Comparison of ENCODE assay signal across 20 cellular contexts in genomic region chrX:43641691-43642090, GRCh38. TPM values are rescaled to one million over a fixed set of nuclear protein-coding genes. Genes with fewer than 3 reads are reported as not detected.
DNase-seq lines count a peak whose midpoint lies in the region; ATAC-seq and TF ChIP-seq lines count a peak whose summit lies in the region.
"Had no signal": no experiment of that assay in that cellular context is flagged by ENCODE, and none has a peak within 500 bp of the region (broad histone marks: within the 10 kb centered on the region; RNA-seq: fewer than 3 reads in every experiment).

No MANE protein-coding gene starts in this region.

- H3K4me3 ChIP-seq in breast epithelium (no peak overlapping the region), trophoblast cell (ENCODE audit: low read depth, low read length) (no peak overlapping the region)
- H3K4me3 ChIP-seq: GM12878, GM23248, HAP-1 had no signal

- no peak overlapping the region for H4K8ac ChIP-seq in trophoblast cell (ENCODE audit: low read depth, low read length)

- H3K79me1 ChIP-seq in trophoblast cell (ENCODE audit: low read length) = peaks cover 4% of the 10 kb centered on the region

- H2BK5ac ChIP-seq in trophoblast cell (ENCODE audit: low read depth, low read length, poor library complexity) = no peak overlapping the region

- H3K18ac ChIP-seq in trophoblast cell (ENCODE audit: low read length) = no peak overlapping the region

- H3K27me3 Mint-ChIP-seq in MCF 10A (ENCODE audit: insufficient read depth, unreplicated experiment) = peaks cover 46% of the 10 kb centered on the region
- no peaks in the 10 kb centered on the region for H3K27me3 Mint-ChIP-seq in activated T-helper 2 cell treated with anti-CD3 and anti-CD28 coated beads, Interferon-gamma antibody, Interleukin-2, Interleukin-4, amounts not matched to agents 10 μg/mL and 5 μg/mL and 100 μg/mL, durations not matched to agents 14 hours and 24 hours and 36 hours (ENCODE audit: low read depth)
- H3K27me3 Mint-ChIP-seq in natural killer cell treated with Interleukin-12 subunit alpha and Interleukin-12 subunit beta and Interleukin-15 and Interleukin-18, amount 100 ng/mL, for 72 hours = peaks cover 13% of the 10 kb centered on the region in 2 donors

- TF ChIP-seq CTCF in MCF 10A (IDR thresholded peaks at IDR 0.05; ENCODE audit: unreplicated experiment) (no peak), breast epithelium (IDR thresholded peaks at IDR 0.05) (no peak)

- no peaks in the 10 kb centered on the region for H3K36me3 Mint-ChIP-seq in MCF 10A (ENCODE audit: insufficient read depth, unreplicated experiment)
- peaks cover 4% of the 10 kb centered on the region for H3K36me3 Mint-ChIP-seq in activated T-helper 2 cell treated with anti-CD3 and anti-CD28 coated beads, Interferon-gamma antibody, Interleukin-2, Interleukin-4, amounts not matched to agents 10 μg/mL and 5 μg/mL and 100 μg/mL, durations not matched to agents 14 hours and 24 hours and 36 hours (ENCODE audit: low read depth)
- no peaks in the 10 kb centered on the region for H3K36me3 Mint-ChIP-seq in natural killer cell treated with Interleukin-12 subunit alpha and Interleukin-12 subunit beta and Interleukin-15 and Interleukin-18, amount 100 ng/mL, for 72 hours
- H3K36me3 Mint-ChIP-seq: CD4-positive, CD25-positive, alpha-beta regulatory T cell; CD8-positive, alpha-beta memory T cell had no signal

- no peaks in the 10 kb centered on the region for H3K9me3 ChIP-seq in breast epithelium
- no peaks in the 10 kb centered on the region for H3K9me3 ChIP-seq in trophoblast cell (ENCODE audit: insufficient read depth, low read depth, low read length)
- H3K9me3 ChIP-seq: BE2C, HAP-1 had no signal

- H3K4ac ChIP-seq in trophoblast cell (ENCODE audit: low read depth, low read length) = no peak overlapping the region

- no peak overlapping the region for H3K23ac ChIP-seq in trophoblast cell (ENCODE audit: low read length)

- H2AK5ac ChIP-seq in trophoblast cell (ENCODE audit: low read length) = no peak overlapping the region

- ATAC-seq in natural killer cell treated with Interleukin-12 subunit alpha and Interleukin-12 subunit beta and Interleukin-15 and Interleukin-18, amount 100 ng/mL, for 72 hours = no peak
- ATAC-seq: GM12878, HepG2 had no signal

- no peak overlapping the region for H3K14ac ChIP-seq in trophoblast cell (ENCODE audit: low read length)

- H3K27me3 ChIP-seq in breast epithelium (peaks cover 0 to 33% of the 10 kb centered on the region in 2 donors), trophoblast cell (ENCODE audit: insufficient read depth, low read length) (no peaks in the 10 kb centered on the region)
- H3K27me3 ChIP-seq: BE2C had no signal

- no peak for DNase-seq in MCF 10A (ENCODE audit: unreplicated experiment)
- DNase-seq in breast epithelium (ENCODE audit: low spot score in 2 of 2) = no peak
- no peak for DNase-seq in activated T-helper 2 cell treated with anti-CD3 and anti-CD28 coated beads, Interferon-gamma antibody, Interleukin-2, Interleukin-4, amounts not matched to agents 10 μg/mL and 5 μg/mL and 100 μg/mL, durations not matched to agents 14 hours and 24 hours and 36 hours (ENCODE audit: low spot score)
- no peak for DNase-seq in trophoblast cell
- no peak for DNase-seq in stimulated activated CD4-positive, alpha-beta T cell treated with anti-CD3 and anti-CD28 coated beads, Interleukin-2, amount 100 ng/mL, for 48 hours
- DNase-seq in natural killer cell treated with Interleukin-12 subunit alpha and Interleukin-12 subunit beta and Interleukin-15 and Interleukin-18, amount 100 ng/mL, for 72 hours (ENCODE audit: low spot score) = no peak
- DNase-seq: ACHN; BE2C; C1 segment of cervical spinal cord; CD4-positive, CD25-positive, alpha-beta regulatory T cell; CD8-positive, alpha-beta memory T cell; COR-L47; DMS 273 treated with DMSO at 0.1 percent for 48 hours; DMS53; DND-41; EL; GM23248 had no signal

- peak overlapping the region; percentile 30 for H2BK12ac ChIP-seq in trophoblast cell (ENCODE audit: low read length)

- no peak overlapping the region for H4K12ac ChIP-seq in trophoblast cell (ENCODE audit: low read depth, low read length)

- H3K4me2 ChIP-seq in trophoblast cell (ENCODE audit: low read length) = no peak overlapping the region

- H3K27ac Mint-ChIP-seq in MCF 10A (ENCODE audit: low read depth, unreplicated experiment) = peak overlapping the region; percentile 70
- peak overlapping the region; percentile 83 for H3K27ac Mint-ChIP-seq in activated T-helper 2 cell treated with anti-CD3 and anti-CD28 coated beads, Interferon-gamma antibody, Interleukin-2, Interleukin-4, amounts not matched to agents 10 μg/mL and 5 μg/mL and 100 μg/mL, durations not matched to agents 14 hours and 24 hours and 36 hours
- no peak overlapping the region for H3K27ac Mint-ChIP-seq in natural killer cell treated with Interleukin-12 subunit alpha and Interleukin-12 subunit beta and Interleukin-15 and Interleukin-18, amount 100 ng/mL, for 72 hours
- H3K27ac Mint-ChIP-seq: CD4-positive, CD25-positive, alpha-beta regulatory T cell had no signal

- no peak overlapping the region for H3K27ac ChIP-seq in breast epithelium
- H3K27ac ChIP-seq in trophoblast cell (ENCODE audit: low read depth, low read length) = no peak overlapping the region
- H3K27ac ChIP-seq: GM23248 had no signal

- H3K4me3 Mint-ChIP-seq in MCF 10A (ENCODE audit: unreplicated experiment) = no peak overlapping the region
- no peak overlapping the region for H3K4me3 Mint-ChIP-seq in activated T-helper 2 cell treated with anti-CD3 and anti-CD28 coated beads, Interferon-gamma antibody, Interleukin-2, Interleukin-4, amounts not matched to agents 10 μg/mL and 5 μg/mL and 100 μg/mL, durations not matched to agents 14 hours and 24 hours and 36 hours (ENCODE audit: low read depth)
- no peak overlapping the region for H3K4me3 Mint-ChIP-seq in natural killer cell treated with Interleukin-12 subunit alpha and Interleukin-12 subunit beta and Interleukin-15 and Interleukin-18, amount 100 ng/mL, for 72 hours
- H3K4me3 Mint-ChIP-seq: CD4-positive, CD25-positive, alpha-beta regulatory T cell; CD8-positive, alpha-beta memory T cell had no signal

- H3K4me1 ChIP-seq in breast epithelium = no peaks in the 10 kb centered on the region
- peaks cover 3 to 4% of the 10 kb centered on the region in 2 experiments for H3K4me1 ChIP-seq in trophoblast cell (ENCODE audit: control insufficient read depth in 1 of 2, insufficient read depth in 2 of 2, low read length in 2 of 2)
- H3K4me1 ChIP-seq: BE2C had no signal

- TF ChIP-seq POLR2A in breast epithelium (IDR thresholded peaks at IDR 0.05) = no peak

- peak overlapping the region; percentile 6 for H2BK120ac ChIP-seq in trophoblast cell (ENCODE audit: insufficient read depth, low read length, poor library complexity)

- no TSS peak for BruUV-seq in MCF 10A (replicated peaks; lab: Mats Ljungman, UMichigan)

- CTCF ChIA-PET in MCF 10A (lab: Yijun Ruan, JAX) = no interaction called here

- H4K91ac ChIP-seq in trophoblast cell (ENCODE audit: low read depth, low read length) = no peak overlapping the region

- peaks cover 6% of the 10 kb centered on the region for H3K4me1 Mint-ChIP-seq in MCF 10A (ENCODE audit: insufficient read depth, unreplicated experiment)
- H3K4me1 Mint-ChIP-seq in activated T-helper 2 cell treated with anti-CD3 and anti-CD28 coated beads, Interferon-gamma antibody, Interleukin-2, Interleukin-4, amounts not matched to agents 10 μg/mL and 5 μg/mL and 100 μg/mL, durations not matched to agents 14 hours and 24 hours and 36 hours (ENCODE audit: low read depth) = peaks cover 42% of the 10 kb centered on the region
- no peaks in the 10 kb centered on the region for H3K4me1 Mint-ChIP-seq in natural killer cell treated with Interleukin-12 subunit alpha and Interleukin-12 subunit beta and Interleukin-15 and Interleukin-18, amount 100 ng/mL, for 72 hours (ENCODE audit: low read depth in 2 of 2)
- H3K4me1 Mint-ChIP-seq: CD4-positive, CD25-positive, alpha-beta regulatory T cell; CD8-positive, alpha-beta memory T cell had no signal

- no peaks in the 10 kb centered on the region for H3K9me3 Mint-ChIP-seq in MCF 10A (ENCODE audit: unreplicated experiment)
- peaks cover 4% of the 10 kb centered on the region for H3K9me3 Mint-ChIP-seq in activated T-helper 2 cell treated with anti-CD3 and anti-CD28 coated beads, Interferon-gamma antibody, Interleukin-2, Interleukin-4, amounts not matched to agents 10 μg/mL and 5 μg/mL and 100 μg/mL, durations not matched to agents 14 hours and 24 hours and 36 hours
- H3K9me3 Mint-ChIP-seq in natural killer cell treated with Interleukin-12 subunit alpha and Interleukin-12 subunit beta and Interleukin-15 and Interleukin-18, amount 100 ng/mL, for 72 hours = no peaks in the 10 kb centered on the region
- H3K9me3 Mint-ChIP-seq: CD8-positive, alpha-beta memory T cell had no signal

- H2AFZ ChIP-seq in trophoblast cell (ENCODE audit: insufficient read depth, low read length, poor library complexity) = no peak overlapping the region
- H2AFZ ChIP-seq: GM23248 had no signal

- intact Hi-C loops in MCF 10A (cut with micrococcal nuclease) = loop anchor here (5.0 kb wide), 1 partner anchor 59 kb away; no protein-coding TSS in a partner anchor
- intact Hi-C loops in breast epithelium (cut with DNase I; ENCODE audit: low total_unique reads) = no loop called here
- intact Hi-C loops in activated T-helper 2 cell treated with anti-CD3 and anti-CD28 coated beads, Interferon-gamma antibody, Interleukin-2, Interleukin-4, amounts not matched to agents 10 μg/mL and 5 μg/mL and 100 μg/mL, durations not matched to agents 14 hours and 24 hours and 36 hours (cut with micrococcal nuclease) = loop anchor here (5.0 kb wide), 2 partner anchors 111 to 166 kb away; no protein-coding TSS in a partner anchor

- no peak overlapping the region for H3K9ac ChIP-seq in trophoblast cell (ENCODE audit: low read length)
- H3K9ac ChIP-seq: GM23248 had no signal

- POLR2A ChIA-PET in MCF 10A (lab: Yijun Ruan, JAX) = interaction anchor here (0.7 to 3.7 kb wide), 4 partner anchors 12 to 52 kb away, joined by 3 to 11 read pairs (median 4); no protein-coding TSS in a partner anchor

- H3K36me3 ChIP-seq in breast epithelium (no peaks in the 10 kb centered on the region), trophoblast cell (ENCODE audit: control insufficient read depth in 1 of 2, insufficient read depth in 2 of 2, low read length in 2 of 2) (no peaks in the 10 kb centered on the region)
- H3K36me3 ChIP-seq: BE2C, HAP-1 had no signal

- H3K79me2 ChIP-seq in trophoblast cell (ENCODE audit: control insufficient read depth, insufficient read depth, low read length, poor library complexity) = no peaks in the 10 kb centered on the region

RNA-seq across cellular contexts. Expression of gene MAOA, which starts 14.4 kb away (rescaled TPM):
- total RNA-seq in MCF 10A (2022) = 8.2 and 9.8 TPM in 2 replicates
- total RNA-seq in breast epithelium = 100 to 1,000 TPM; 124 to 558 (median 128) TPM
- total RNA-seq in activated T-helper 2 cell treated with anti-CD3 and anti-CD28 coated beads, Interferon-gamma antibody, Interleukin-2, Interleukin-4, amounts not matched to agents 10 μg/mL and 5 μg/mL and 100 μg/mL, durations not matched to agents 14 hours and 24 hours and 36 hours = 202 and 207 TPM in 2 replicates
- polyA plus RNA-seq in trophoblast cell (2013) = 25.8 and 27.0 TPM in 2 replicates
- 1 to 10 TPM in 1 of 2 donors, under 1 TPM in 1; 0.21 to 1.8 TPM for total RNA-seq in natural killer cell treated with Interleukin-12 subunit alpha and Interleukin-12 subunit beta and Interleukin-15 and Interleukin-18, amount 100 ng/mL, for 72 hours
- total RNA-seq: CD4-positive, CD25-positive, alpha-beta regulatory T cell; GM23248 had no signal

Comparison
In these comparisons a context has a peak if more than half of its experiments do, and no peak if none do; other contexts are left out.
1. RNA of gene MAOA, which starts 14.4 kb away (total RNA-seq): 202 to 207 TPM in activated T-helper 2 cell treated with anti-CD3 and anti-CD28 coated beads, Interferon-gamma antibody, Interleukin-2, Interleukin-4, amounts not matched to agents 10 μg/mL and 5 μg/mL and 100 μg/mL, durations not matched to agents 14 hours and 24 hours and 36 hours and 124 to 558 TPM in breast epithelium; 8.2 to 9.8 TPM in MCF 10A and 0.21 to 1.8 TPM in natural killer cell treated with Interleukin-12 subunit alpha and Interleukin-12 subunit beta and Interleukin-15 and Interleukin-18, amount 100 ng/mL, for 72 hours; every median in the first group is over 10 times any median in the second.
2. H3K27ac Mint-ChIP-seq: peak in MCF 10A (single experiment) and activated T-helper 2 cell treated with anti-CD3 and anti-CD28 coated beads, Interferon-gamma antibody, Interleukin-2, Interleukin-4, amounts not matched to agents 10 μg/mL and 5 μg/mL and 100 μg/mL, durations not matched to agents 14 hours and 24 hours and 36 hours (single experiment); none in natural killer cell treated with Interleukin-12 subunit alpha and Interleukin-12 subunit beta and Interleukin-15 and Interleukin-18, amount 100 ng/mL, for 72 hours (0 of 2).